ENCODE assay signal across 24 cellular contexts in genomic region chr22:50284479-50284878, GRCh38.
"Had no signal": no experiment of that assay in that cellular context is flagged by ENCODE, and none has a peak within 500 bp of the region (broad histone marks: within the 10 kb centered on the region; RNA-seq: fewer than 3 reads in every experiment).

No MANE protein-coding gene starts in this region.

- H3K27ac ChIP-seq: adrenal gland, brain microvascular endothelial cell, ovary, right lobe of liver, thoracic aorta had no signal

- H3K4me3 ChIP-seq: adrenal gland, ovary, right lobe of liver, thoracic aorta, upper lobe of left lung had no signal

- H3K36me3 ChIP-seq: ovary had no signal

- H3K27me3 ChIP-seq: adrenal gland, brain microvascular endothelial cell, ovary, right lobe of liver, upper lobe of left lung had no signal

- DNase-seq: activated CD4-positive, alpha-beta T cell treated with anti-CD3 and anti-CD28 coated beads for 36 hours; activated CD4-positive, alpha-beta T cell treated with anti-CD3 and anti-CD28 coated beads, Interleukin-2, amount 50 U/mL, for 48 hours; activated CD4-positive, CD25-positive, alpha-beta regulatory T cell; activated CD8-positive, alpha-beta memory T cell treated with anti-CD3 and anti-CD28 coated beads for 24 hours; activated effector memory CD4-positive, alpha-beta T cell treated with Interleukin-2 at 50 U/mL for 16 hours; activated naive CD4-positive, alpha-beta T cell treated with anti-CD3 and anti-CD28 coated beads for 36 hours; activated naive CD8-positive, alpha-beta T cell treated with anti-CD3 and anti-CD28 coated beads for 36 hours; adrenal gland; aorta; brain microvascular endothelial cell; cortex of kidney; foreskin fibroblast; head of caudate nucleus; hippocampal formation; left colon; mammary epithelial cell; naive thymus-derived CD4-positive, alpha-beta T cell; ovary; right lobe of liver; stimulated activated CD4-positive, alpha-beta T cell treated with anti-CD3 and anti-CD28 coated beads, Interleukin-2, amount 100 ng/mL, for 48 hours; stimulated activated naive CD4-positive, alpha-beta T cell treated with Interleukin-2 at 50 U/mL for 16 hours; upper lobe of left lung had no signal

- H3K4me1 ChIP-seq: right lobe of liver had no signal

- ATAC-seq: activated CD4-positive, alpha-beta T cell treated with anti-CD3 and anti-CD28 coated beads for 36 hours; esophagus mucosa; left colon; naive thymus-derived CD4-positive, alpha-beta T cell; right lobe of liver had no signal

- H3K9me3 ChIP-seq: adrenal gland, ovary, right lobe of liver, thoracic aorta, upper lobe of left lung had no signal
